11 cellular contexts compared by ENCODE assay signal in genomic region chr5:139383275-139383992, GRCh38. TPM values are rescaled to one million over a fixed set of nuclear protein-coding genes. Genes with fewer than 3 reads are reported as not detected.
DNase-seq lines count a peak whose midpoint lies in the region; ATAC-seq, FAIRE-seq and TF ChIP-seq lines count a peak whose summit lies in the region.
"Had no signal": no experiment of that assay in that cellular context is flagged by ENCODE, and none has a peak within 500 bp of the region (broad histone marks: within the 10 kb centered on the region; RNA-seq: fewer than 3 reads in every experiment).

TSS of gene SLC23A1 (minus strand) at chr5:139383297. CDS start at chr5:139383253, 44 bp downstream.

- POLR2A ChIA-PET in WTC11 (lab: Charles Lee): no interaction called here

- TF ChIP-seq CTCF in stomach (IDR thresholded peaks at IDR 0.05): no peak
- no peak for TF ChIP-seq CTCF in WTC11 (IDR thresholded peaks at IDR 0.05)

- TF ChIP-seq POLR2A in stomach (IDR thresholded peaks at IDR 0.05): no peak

- DNase-seq in activated effector memory CD4-positive, alpha-beta T cell treated with anti-CD3 and anti-CD28 coated beads, Interleukin-2, amount 50 U/mL, for 16 hours: peak; percentile 58
- DNase-seq in activated effector memory CD4-positive, alpha-beta T cell treated with Interleukin-2 at 50 U/mL for 16 hours: no peak
- DNase-seq in RCC 7860 (ENCODE audit: low spot score) (peak; percentile 23), immature natural killer cell (no peak), stomach (no peak), hepatic stellate cell (ENCODE audit: low spot score) (no peak), WTC11 (ENCODE audit: low spot score) (no peak), NCI-H1092 (lab: John Stamatoyannopoulos, UW) (no peak)
- DNase-seq: activated CD4-positive, alpha-beta T cell treated with anti-CD3 and anti-CD28 coated beads, Interleukin-2, amount 50 U/mL, for 48 hours; glutamatergic neuron had no signal

- H3K36me3 ChIP-seq in stomach: no peaks in the 10 kb centered on the region
- H3K36me3 ChIP-seq: neural progenitor cell had no signal

- peaks cover 29 to 54% (median 43%) of the 10 kb centered on the region in 4 donors for H3K4me1 ChIP-seq in stomach

- peak within 1 kb of the TSS in 3 of 6 donors; percentile 16 to 57 (median 53) for H3K27ac Mint-ChIP-seq in immature natural killer cell
- H3K27ac Mint-ChIP-seq in WTC11: no peak within 1 kb of the TSS
- H3K27ac Mint-ChIP-seq: neural progenitor cell had no signal

- peak within 1 kb of the TSS in 3 of 5 donors; percentile 77 to 87 (median 83) for H3K27ac ChIP-seq in stomach
- H3K27ac ChIP-seq: neural progenitor cell had no signal

- no peaks in the 10 kb centered on the region for H3K36me3 Mint-ChIP-seq in immature natural killer cell
- H3K36me3 Mint-ChIP-seq in WTC11: no peaks in the 10 kb centered on the region
- H3K36me3 Mint-ChIP-seq: neural progenitor cell had no signal

- peak; percentile 58 for FAIRE-seq in RCC 7860 (lab: Jason Lieb, UNC)

- H3K27me3 Mint-ChIP-seq in immature natural killer cell (ENCODE audit: low read depth in 3 of 3) (peaks cover 0 to 4% (median 0%) of the 10 kb centered on the region in 3 donors), WTC11 (ENCODE audit: low read depth) (peaks cover 8% of the 10 kb centered on the region; the same call in 1 of the 2 replicates)

- H3K27me3 ChIP-seq in stomach: no peaks in the 10 kb centered on the region
- H3K27me3 ChIP-seq: neural progenitor cell had no signal

- no peaks in the 10 kb centered on the region for H3K9me3 Mint-ChIP-seq in immature natural killer cell
- no peaks in the 10 kb centered on the region for H3K9me3 Mint-ChIP-seq in WTC11
- H3K9me3 Mint-ChIP-seq: neural progenitor cell had no signal

- no peak for ATAC-seq in WTC11

- H3K4me3 Mint-ChIP-seq in immature natural killer cell (peak within 1 kb of the TSS in 3 of 5 donors; percentile 20 to 47 (median 30)), WTC11 (no peak within 1 kb of the TSS)
- H3K4me3 Mint-ChIP-seq: neural progenitor cell had no signal

- CTCF ChIA-PET in WTC11 (lab: Charles Lee): interaction anchor here (1.0 kb wide), 1 partner anchor 19 kb away, joined by 4 read pairs; no protein-coding TSS in a partner anchor

- no peaks in the 10 kb centered on the region for H3K9me3 ChIP-seq in stomach

- H3K4me1 Mint-ChIP-seq in immature natural killer cell: peaks cover 23 to 32% of the 10 kb centered on the region in 2 donors
- peaks cover 22% of the 10 kb centered on the region for H3K4me1 Mint-ChIP-seq in WTC11

- intact Hi-C loops in stomach (cut with DNase I; ENCODE audit: low total_unique reads): no loop called here

- 56 to 67% (median 60%) methylated on average over 10 of the region's 10 CpGs for WGBS in stomach, 5 donors

- no peak for TF ChIP-seq EP300 in stomach (IDR thresholded peaks at IDR 0.05)

- H3K4me3 ChIP-seq in stomach: no peak within 1 kb of the TSS
- H3K4me3 ChIP-seq: neural progenitor cell had no signal

TF ChIP-seq in WTC11, 78 proteins besides CTCF, POLR2A, EP300 and RAD21 (continues in another document):
- TF ChIP-seq ZNF423 (CRISPR knock-in tag; IDR thresholded peaks at IDR 0.05) (no peak), GABPB1 (CRISPR knock-in tag; IDR thresholded peaks at IDR 0.05) (no peak), E2F4 (CRISPR knock-in tag; IDR thresholded peaks at IDR 0.05; ENCODE audit: borderline replicate concordance, low read depth) (no peak), ZNF232 (CRISPR knock-in tag; IDR thresholded peaks at IDR 0.05) (no peak), MAX (CRISPR knock-in tag; IDR thresholded peaks at IDR 0.05) (no peak), SMAD3 (CRISPR knock-in tag; IDR thresholded peaks at IDR 0.05; ENCODE audit: borderline replicate concordance) (no peak), TCF7 (CRISPR knock-in tag; IDR thresholded peaks at IDR 0.05; ENCODE audit: low read depth) (no peak), ZMAT4 (CRISPR knock-in tag; IDR thresholded peaks at IDR 0.05) (no peak), HMGXB4 (CRISPR knock-in tag; IDR thresholded peaks at IDR 0.05) (no peak), TEAD4 (CRISPR knock-in tag; IDR thresholded peaks at IDR 0.05) (no peak), OVOL2 (CRISPR knock-in tag; IDR thresholded peaks at IDR 0.05; ENCODE audit: borderline replicate concordance) (no peak), E2F1 (CRISPR knock-in tag; IDR thresholded peaks at IDR 0.05) (no peak), ZNF281 (CRISPR knock-in tag; IDR thresholded peaks at IDR 0.05) (no peak)

RNA-seq across cellular contexts. Expression of gene SLC23A1, which starts in this region (rescaled TPM):
- under 1 TPM in 1 of 3 donors, not detected in 2; 0.19 TPM for polyA plus RNA-seq in immature natural killer cell
- total RNA-seq in stomach: under 1 TPM in 1 of 5 donors, not detected in 4; 0.37 TPM
- polyA plus RNA-seq in stomach: not detected
- not detected in 3 replicates for total RNA-seq in WTC11 (2021)

Comparison
In these comparisons a context has a peak if more than half of its experiments do, and no peak if none do; other contexts are left out.
1. DNase-seq: peak in activated effector memory CD4-positive, alpha-beta T cell treated with anti-CD3 and anti-CD28 coated beads, Interleukin-2, amount 50 U/mL, for 16 hours (single experiment) and RCC 7860 (single experiment); none in activated effector memory CD4-positive, alpha-beta T cell treated with Interleukin-2 at 50 U/mL for 16 hours (single experiment), immature natural killer cell (0 of 3), stomach (single experiment), hepatic stellate cell (single experiment), WTC11 (single experiment) and NCI-H1092 (single experiment).